ENCODE assay signal across 17 cellular contexts in the genomic region with DNA sequence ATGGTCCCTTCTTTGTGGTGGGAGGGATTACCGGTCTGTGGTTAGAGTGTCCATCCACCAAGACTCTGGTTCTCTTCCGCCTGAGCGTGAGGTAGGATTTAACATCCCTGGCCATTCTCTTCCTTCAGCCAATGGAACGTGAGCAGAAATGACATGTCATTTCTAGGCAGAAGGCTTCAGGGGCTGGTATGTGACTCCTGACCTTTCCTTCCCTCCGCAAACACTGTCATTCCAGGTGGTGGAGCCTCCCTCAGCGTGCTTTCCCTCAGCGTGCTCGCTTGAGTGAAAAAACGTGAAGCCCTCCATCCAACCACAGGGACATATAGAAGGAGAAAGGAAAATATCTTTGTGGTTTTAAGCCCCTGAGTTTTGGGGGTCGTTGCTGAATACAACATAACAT. TPM values are rescaled to one million over a fixed set of nuclear protein-coding genes. Genes with fewer than 3 reads are reported as not detected.
A peak's percentile ranks its signal among the peaks of the same experiment; 100 is the strongest.
DNase-seq lines count a peak whose midpoint lies in the region; ATAC-seq and TF ChIP-seq lines count a peak whose summit lies in the region.
"Had no signal": no experiment of that assay in that cellular context is flagged by ENCODE, and none has a peak within 500 bp of the region (broad histone marks: within the 10 kb centered on the region; RNA-seq: fewer than 3 reads in every experiment).

No MANE protein-coding gene starts in this region.

- no peak for ATAC-seq in GM23338
- peak; percentile 34; the same call in 1 of the 2 replicates for ATAC-seq in WTC11

- H3K27me3 Mint-ChIP-seq in GM23338 (ENCODE audit: insufficient read depth, low read depth, poor library complexity) (no peaks in the 10 kb centered on the region), WTC11 (ENCODE audit: low read depth) (no peaks in the 10 kb centered on the region), neural progenitor cell (ENCODE audit: insufficient read depth, low read depth) (peaks cover 2% of the 10 kb centered on the region), osteocyte (ENCODE audit: unreplicated experiment) (peaks cover under 1% of the 10 kb centered on the region)
- no peaks in the 10 kb centered on the region for H3K27me3 Mint-ChIP-seq in T-helper 2 cell treated with Interferon-gamma antibody and Interleukin-4, amounts not matched to agents 5 μg/mL and 100 μg/mL, for 36 hours (ENCODE audit: low read depth)

- H3K9me3 ChIP-seq in neural progenitor cell (ENCODE audit: low read depth): no peaks in the 10 kb centered on the region
- H3K9me3 ChIP-seq: HAP-1 had no signal

- H3K9me3 Mint-ChIP-seq in GM23338: no peaks in the 10 kb centered on the region
- peaks cover 6% of the 10 kb centered on the region for H3K9me3 Mint-ChIP-seq in WTC11
- H3K9me3 Mint-ChIP-seq in neural progenitor cell: no peaks in the 10 kb centered on the region
- no peaks in the 10 kb centered on the region for H3K9me3 Mint-ChIP-seq in T-helper 2 cell treated with Interferon-gamma antibody and Interleukin-4, amounts not matched to agents 5 μg/mL and 100 μg/mL, for 36 hours
- no peaks in the 10 kb centered on the region for H3K9me3 Mint-ChIP-seq in osteocyte (ENCODE audit: unreplicated experiment)
- H3K9me3 Mint-ChIP-seq: HFFc6 had no signal

- TF ChIP-seq CTCF in GM23338 (conservative IDR thresholded peaks at IDR 0.05; ENCODE audit: low read depth in 2 of 2) (no peak), WTC11 (IDR thresholded peaks at IDR 0.05) (no peak), neural progenitor cell (IDR thresholded peaks at IDR 0.05) (no peak), osteocyte (IDR thresholded peaks at IDR 0.05) (no peak)

- no peak overlapping the region for H3K4me3 Mint-ChIP-seq in GM23338
- no peak overlapping the region for H3K4me3 Mint-ChIP-seq in WTC11
- H3K4me3 Mint-ChIP-seq in neural progenitor cell: no peak overlapping the region
- no peak overlapping the region for H3K4me3 Mint-ChIP-seq in T-helper 2 cell treated with Interferon-gamma antibody and Interleukin-4, amounts not matched to agents 5 μg/mL and 100 μg/mL, for 36 hours
- no peak overlapping the region for H3K4me3 Mint-ChIP-seq in osteocyte (ENCODE audit: unreplicated experiment)
- H3K4me3 Mint-ChIP-seq: CD4-positive, alpha-beta memory T cell; HFFc6 had no signal

- no peaks in the 10 kb centered on the region for H3K4me1 Mint-ChIP-seq in GM23338
- no peaks in the 10 kb centered on the region for H3K4me1 Mint-ChIP-seq in WTC11
- H3K4me1 Mint-ChIP-seq in neural progenitor cell: no peaks in the 10 kb centered on the region
- no peaks in the 10 kb centered on the region for H3K4me1 Mint-ChIP-seq in T-helper 2 cell treated with Interferon-gamma antibody and Interleukin-4, amounts not matched to agents 5 μg/mL and 100 μg/mL, for 36 hours (ENCODE audit: low read depth)
- H3K4me1 Mint-ChIP-seq in osteocyte (ENCODE audit: unreplicated experiment): peaks cover 6% of the 10 kb centered on the region
- H3K4me1 Mint-ChIP-seq: CD4-positive, alpha-beta memory T cell had no signal

- peaks cover 3% of the 10 kb centered on the region; the same call in 1 of the 2 replicates for H3F3A ChIP-seq in GM23338 (replicated peaks; ENCODE audit: low read depth)
- peaks cover 5% of the 10 kb centered on the region for H3F3A ChIP-seq in neural progenitor cell (ENCODE audit: low read depth)

- H3K36me3 Mint-ChIP-seq in GM23338 (ENCODE audit: low read depth) (no peaks in the 10 kb centered on the region), WTC11 (no peaks in the 10 kb centered on the region), neural progenitor cell (no peaks in the 10 kb centered on the region), osteocyte (ENCODE audit: unreplicated experiment) (no peaks in the 10 kb centered on the region)
- H3K36me3 Mint-ChIP-seq in T-helper 2 cell treated with Interferon-gamma antibody and Interleukin-4, amounts not matched to agents 5 μg/mL and 100 μg/mL, for 36 hours (ENCODE audit: low read depth): no peaks in the 10 kb centered on the region
- H3K36me3 Mint-ChIP-seq: CD4-positive, alpha-beta memory T cell had no signal

- H3K4me3 ChIP-seq in GM23338 (no peak overlapping the region), neural progenitor cell (no peak overlapping the region)
- H3K4me3 ChIP-seq: GM23248, HAP-1 had no signal

- H3K9me2 ChIP-seq in GM23338 (ENCODE audit: insufficient read depth): 0 out of 2 replicates have a peak, but pooled peaks cover 2% of the 10 kb centered on the region

- no peaks in the 10 kb centered on the region for H4K20me1 ChIP-seq in GM23338 (replicated peaks; ENCODE audit: insufficient read depth)
- no peaks in the 10 kb centered on the region for H4K20me1 ChIP-seq in neural progenitor cell (ENCODE audit: low read depth)

- CTCF ChIA-PET in WTC11 (lab: Charles Lee): no interaction called here

- no peaks in the 10 kb centered on the region for H3K36me3 ChIP-seq in GM23338 (ENCODE audit: insufficient read depth)
- H3K36me3 ChIP-seq in neural progenitor cell: no peaks in the 10 kb centered on the region
- H3K36me3 ChIP-seq: HAP-1 had no signal

- H3K79me2 ChIP-seq in GM23338 (replicated peaks; ENCODE audit: insufficient read depth): no peaks in the 10 kb centered on the region
- H3K79me2 ChIP-seq in neural progenitor cell (ENCODE audit: low read depth): no peaks in the 10 kb centered on the region

- H3K4me2 ChIP-seq in GM23338: no peak overlapping the region
- H3K4me2 ChIP-seq in neural progenitor cell: no peak overlapping the region

- no peak overlapping the region for H3K27ac Mint-ChIP-seq in GM23338
- no peak overlapping the region for H3K27ac Mint-ChIP-seq in WTC11
- H3K27ac Mint-ChIP-seq in neural progenitor cell: no peak overlapping the region
- no peak overlapping the region for H3K27ac Mint-ChIP-seq in T-helper 2 cell treated with Interferon-gamma antibody and Interleukin-4, amounts not matched to agents 5 μg/mL and 100 μg/mL, for 36 hours
- no peak overlapping the region for H3K27ac Mint-ChIP-seq in osteocyte (ENCODE audit: unreplicated experiment)
- H3K27ac Mint-ChIP-seq: CD4-positive, alpha-beta memory T cell; HFFc6 had no signal

- POLR2A ChIA-PET in WTC11 (lab: Charles Lee): no interaction called here

- no peak for DNase-seq in GM23338 (ENCODE audit: low spot score)
- DNase-seq in WTC11 (ENCODE audit: low spot score): no peak
- DNase-seq in neural progenitor cell (ENCODE audit: low spot score): peak; percentile 3
- no peak for DNase-seq in NCI-H2029 (lab: John Stamatoyannopoulos, UW)
- no peak for DNase-seq in T-helper 2 cell treated with Interferon-gamma antibody and Interleukin-4, amounts not matched to agents 5 μg/mL and 100 μg/mL, for 36 hours (ENCODE audit: low spot score)
- DNase-seq in osteocyte (ENCODE audit: extremely low spot score, unreplicated experiment): no peak
- DNase-seq: C1 segment of cervical spinal cord; CD4-positive, alpha-beta memory T cell; COR-L47; DMS153; DND-41; GM23248; HFFc6 had no signal

- H3K27ac ChIP-seq in GM23338 (ENCODE audit: low read depth) (no peak overlapping the region), neural progenitor cell (no peak overlapping the region)
- H3K27ac ChIP-seq: GM23248 had no signal

- no peaks in the 10 kb centered on the region for H3K27me3 ChIP-seq in GM23338 (ENCODE audit: insufficient read depth)
- no peaks in the 10 kb centered on the region for H3K27me3 ChIP-seq in neural progenitor cell

- H3K4me1 ChIP-seq in GM23338 (ENCODE audit: insufficient read depth) (no peaks in the 10 kb centered on the region), neural progenitor cell (no peaks in the 10 kb centered on the region)
- H3K4me1 ChIP-seq: HAP-1 had no signal

- peak overlapping the region; percentile 90 for H2AFZ ChIP-seq in GM23338
- H2AFZ ChIP-seq in neural progenitor cell (replicated peaks): peak overlapping the region; percentile 57
- H2AFZ ChIP-seq: GM23248 had no signal

- H3K9ac ChIP-seq in neural progenitor cell: no peak overlapping the region
- H3K9ac ChIP-seq: GM23248 had no signal

TF ChIP-seq in GM23338, 12 proteins besides CTCF, POLR2A, EP300 and RAD21 (continues in another document):
- TF ChIP-seq CREB1 (CRISPR knock-in tag; IDR thresholded peaks at IDR 0.05; ENCODE audit: low read depth) (no peak), POLR2AphosphoS5 (IDR thresholded peaks at IDR 0.05; ENCODE audit: low read depth) (no peak), JUNB (IDR thresholded peaks at IDR 0.05; ENCODE audit: unreplicated experiment) (no peak), STAT1 (IDR thresholded peaks at IDR 0.05; ENCODE audit: unreplicated experiment) (no peak), NANOG (IDR thresholded peaks at IDR 0.05; ENCODE audit: borderline replicate concordance) (no peak)

TF ChIP-seq in WTC11, 78 proteins besides CTCF, POLR2A, EP300 and RAD21 (continues in another document):
- TF ChIP-seq, protein P1, sequence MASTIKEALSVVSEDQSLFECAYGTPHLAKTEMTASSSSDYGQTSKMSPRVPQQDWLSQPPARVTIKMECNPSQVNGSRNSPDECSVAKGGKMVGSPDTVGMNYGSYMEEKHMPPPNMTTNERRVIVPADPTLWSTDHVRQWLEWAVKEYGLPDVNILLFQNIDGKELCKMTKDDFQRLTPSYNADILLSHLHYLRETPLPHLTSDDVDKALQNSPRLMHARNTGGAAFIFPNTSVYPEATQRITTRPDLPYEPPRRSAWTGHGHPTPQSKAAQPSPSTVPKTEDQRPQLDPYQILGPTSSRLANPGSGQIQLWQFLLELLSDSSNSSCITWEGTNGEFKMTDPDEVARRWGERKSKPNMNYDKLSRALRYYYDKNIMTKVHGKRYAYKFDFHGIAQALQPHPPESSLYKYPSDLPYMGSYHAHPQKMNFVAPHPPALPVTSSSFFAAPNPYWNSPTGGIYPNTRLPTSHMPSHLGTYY (CRISPR knock-in tag; IDR thresholded peaks at IDR 0.05): no peak
- TF ChIP-seq TCF7 (CRISPR knock-in tag; IDR thresholded peaks at IDR 0.05; ENCODE audit: low read depth): no peak

RNA-seq across cellular contexts. Expression of a gene that starts 34.0 kb away (rescaled TPM):
- 2.3 and 4.3 TPM in 2 replicates for total RNA-seq in GM23338 (2014; rRNA removed; shearing (Covaris generic))
- polyA plus RNA-seq in GM23338 (2016; fragmentation: Nextera tagmentation; extraction: Ambion mirVana): 2.1 and 2.3 TPM in 2 replicates
- total RNA-seq in WTC11 (2021) (2.1 to 3.0 TPM (median 2.6 TPM) in 3 replicates), neural progenitor cell (ENCODE audit: low replicate concordance) (0.24 and 0.28 TPM in 2 replicates), osteocyte (0.21 TPM in 1 of 2 replicates, not detected in the other)
- total RNA-seq: A172, GM23248, HFFc6 had no signal
- polyA plus RNA-seq: BJ; CD4-positive, alpha-beta memory T cell; GM23248 had no signal

RNA-seq across cellular contexts. Expression of a gene that starts 40.9 kb away (rescaled TPM):
- 0.78 and 1.6 TPM in 2 replicates for total RNA-seq in GM23338 (2014; rRNA removed; shearing (Covaris generic))
- polyA plus RNA-seq in GM23338 (2016; fragmentation: Nextera tagmentation; extraction: Ambion mirVana): 0.14 and 0.27 TPM in 2 replicates
- total RNA-seq in WTC11 (2021): 0.87 to 1.4 TPM (median 0.89 TPM) in 3 replicates
- not detected in 2 replicates for total RNA-seq in neural progenitor cell (ENCODE audit: low replicate concordance)
- total RNA-seq in osteocyte: not detected in 2 replicates
- total RNA-seq: A172; A673; CD4-positive, alpha-beta memory T cell; GM23248; HFFc6 had no signal
- polyA plus RNA-seq: BJ; CD4-positive, alpha-beta memory T cell; GM23248 had no signal
